Comparison of ENCODE assay signal across 23 cellular contexts in the genomic region with DNA sequence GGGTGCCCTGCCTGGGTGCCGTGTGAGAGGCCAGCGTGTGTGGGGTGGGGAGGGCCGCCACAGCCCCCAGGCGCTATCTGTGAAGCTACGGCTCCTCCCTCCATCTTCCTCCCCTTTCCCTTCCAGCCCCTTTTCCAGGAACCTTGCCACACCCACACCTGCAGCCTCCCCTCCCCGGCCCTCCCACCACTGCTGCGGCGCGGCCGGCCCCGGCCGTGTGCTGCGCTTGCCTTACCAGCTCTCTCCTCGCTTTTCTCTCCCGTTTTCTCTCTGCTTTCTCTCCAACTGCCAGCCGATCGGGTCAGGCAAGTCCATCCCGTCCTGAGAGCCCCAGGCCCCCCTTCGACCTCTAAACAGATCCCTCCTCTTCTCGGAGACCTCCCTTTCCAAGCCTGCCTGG. TPM values are rescaled to one million over a fixed set of nuclear protein-coding genes. Genes with fewer than 3 reads are reported as not detected.
DNase-seq lines count a peak whose midpoint lies in the region; ATAC-seq, FAIRE-seq and TF ChIP-seq lines count a peak whose summit lies in the region.
"Had no signal": no experiment of that assay in that cellular context is flagged by ENCODE, and none has a peak within 500 bp of the region (broad histone marks: within the 10 kb centered on the region; RNA-seq: fewer than 3 reads in every experiment).

No MANE protein-coding gene starts in this region.

- BruUV-seq in Calu3 (replicated peaks; lab: Mats Ljungman, UMichigan): no TSS peak

- H3K27me3 Mint-ChIP-seq in astrocyte (ENCODE audit: low read depth, unreplicated experiment) (no peaks in the 10 kb centered on the region), nephron (ENCODE audit: low read depth) (no peaks in the 10 kb centered on the region), Calu3 (ENCODE audit: unreplicated experiment) (no peaks in the 10 kb centered on the region)
- peaks cover 0 to 7% of the 10 kb centered on the region in 2 donors for H3K27me3 Mint-ChIP-seq in natural killer cell treated with Interleukin-12 subunit alpha and Interleukin-12 subunit beta and Interleukin-15 and Interleukin-18, amount 100 ng/mL, for 72 hours

- peaks cover 15% of the 10 kb centered on the region for H3K36me3 Mint-ChIP-seq in astrocyte (ENCODE audit: low read depth, unreplicated experiment)
- H3K36me3 Mint-ChIP-seq in nephron (ENCODE audit: low read depth): peaks cover 38% of the 10 kb centered on the region
- no peaks in the 10 kb centered on the region for H3K36me3 Mint-ChIP-seq in natural killer cell treated with Interleukin-12 subunit alpha and Interleukin-12 subunit beta and Interleukin-15 and Interleukin-18, amount 100 ng/mL, for 72 hours
- H3K36me3 Mint-ChIP-seq in Calu3 (ENCODE audit: insufficient read depth, unreplicated experiment): peaks cover 24% of the 10 kb centered on the region

- FAIRE-seq in astrocyte (lab: Jason Lieb, UNC): no peak
- FAIRE-seq: GM12891 had no signal

- H3K36me3 ChIP-seq in NT2/D1 (ENCODE audit: insufficient read depth, insufficient read length, low read length): peaks cover 80% of the 10 kb centered on the region
- peaks cover 14% of the 10 kb centered on the region for H3K36me3 ChIP-seq in astrocyte (ENCODE audit: insufficient read depth, low read length)
- H3K36me3 ChIP-seq in suprapubic skin: peaks cover 29% of the 10 kb centered on the region

- H3K9ac ChIP-seq in NT2/D1 (ENCODE audit: insufficient read length, low read depth) (peak overlapping the region; percentile 18), astrocyte (ENCODE audit: low read length) (no peak overlapping the region)
- H3K9ac ChIP-seq: BLaER1 had no signal

- H3K4me3 Mint-ChIP-seq in astrocyte (ENCODE audit: unreplicated experiment) (no peak overlapping the region), nephron (peak overlapping the region in 1 of 3 experiments; percentile 46), Calu3 (ENCODE audit: low read depth, unreplicated experiment) (no peak overlapping the region)
- no peak overlapping the region for H3K4me3 Mint-ChIP-seq in natural killer cell treated with Interleukin-12 subunit alpha and Interleukin-12 subunit beta and Interleukin-15 and Interleukin-18, amount 100 ng/mL, for 72 hours

- H3K27ac ChIP-seq in astrocyte (ENCODE audit: low read depth, low read length) (no peak overlapping the region), suprapubic skin (peak overlapping the region; percentile 20)
- H3K27ac ChIP-seq: BLaER1 had no signal

- no peak for TF ChIP-seq POLR2A in suprapubic skin (IDR thresholded peaks at IDR 0.05)

- H3K4me1 Mint-ChIP-seq in astrocyte (ENCODE audit: low read depth, unreplicated experiment): peaks cover 13% of the 10 kb centered on the region
- H3K4me1 Mint-ChIP-seq in nephron: peaks cover 22% of the 10 kb centered on the region
- peaks cover 10 to 15% of the 10 kb centered on the region in 2 donors for H3K4me1 Mint-ChIP-seq in natural killer cell treated with Interleukin-12 subunit alpha and Interleukin-12 subunit beta and Interleukin-15 and Interleukin-18, amount 100 ng/mL, for 72 hours (ENCODE audit: low read depth in 2 of 2)
- H3K4me1 Mint-ChIP-seq in Calu3 (ENCODE audit: low read depth, unreplicated experiment): no peaks in the 10 kb centered on the region

- peaks cover 3% of the 10 kb centered on the region for H3K79me2 ChIP-seq in astrocyte (ENCODE audit: insufficient read depth, low read length)

- no peak for ATAC-seq in natural killer cell treated with Interleukin-12 subunit alpha and Interleukin-12 subunit beta and Interleukin-15 and Interleukin-18, amount 100 ng/mL, for 72 hours

- peak overlapping the region; percentile 83 for H3K27ac Mint-ChIP-seq in astrocyte (ENCODE audit: unreplicated experiment)
- peak overlapping the region in 2 of 3 experiments; percentile 67 to 70 for H3K27ac Mint-ChIP-seq in nephron
- no peak overlapping the region for H3K27ac Mint-ChIP-seq in natural killer cell treated with Interleukin-12 subunit alpha and Interleukin-12 subunit beta and Interleukin-15 and Interleukin-18, amount 100 ng/mL, for 72 hours
- no peak overlapping the region for H3K27ac Mint-ChIP-seq in Calu3 (ENCODE audit: unreplicated experiment)
- H3K27ac Mint-ChIP-seq: CD4-positive, alpha-beta T cell had no signal

- H2AFZ ChIP-seq in astrocyte (ENCODE audit: low read depth, low read length): no peak overlapping the region

- H3K9me3 ChIP-seq in NT2/D1 (ENCODE audit: insufficient read depth, low read length): no peaks in the 10 kb centered on the region
- H3K9me3 ChIP-seq in astrocyte (ENCODE audit: insufficient read depth, low read depth, low read length): no peaks in the 10 kb centered on the region
- no peaks in the 10 kb centered on the region for H3K9me3 ChIP-seq in suprapubic skin
- H3K9me3 ChIP-seq: BLaER1 had no signal

- H3K4me2 ChIP-seq in astrocyte (ENCODE audit: low read length): no peak overlapping the region
- H3K4me2 ChIP-seq: BLaER1 had no signal

- H4K20me1 ChIP-seq in astrocyte (ENCODE audit: insufficient read depth, low read length): peaks cover 42% of the 10 kb centered on the region

- H3K27me3 ChIP-seq in NT2/D1 (ENCODE audit: insufficient read depth, insufficient read length) (no peaks in the 10 kb centered on the region), astrocyte (ENCODE audit: insufficient read depth, low read length) (no peaks in the 10 kb centered on the region), suprapubic skin (no peaks in the 10 kb centered on the region)

- H3K9me3 Mint-ChIP-seq in astrocyte (ENCODE audit: unreplicated experiment): no peaks in the 10 kb centered on the region
- H3K9me3 Mint-ChIP-seq in nephron: no peaks in the 10 kb centered on the region
- no peaks in the 10 kb centered on the region for H3K9me3 Mint-ChIP-seq in natural killer cell treated with Interleukin-12 subunit alpha and Interleukin-12 subunit beta and Interleukin-15 and Interleukin-18, amount 100 ng/mL, for 72 hours
- no peaks in the 10 kb centered on the region for H3K9me3 Mint-ChIP-seq in Calu3 (ENCODE audit: low read depth, unreplicated experiment)
- H3K9me3 Mint-ChIP-seq: CD4-positive, alpha-beta T cell had no signal

- no peak for TF ChIP-seq CTCF in astrocyte (IDR thresholded peaks at IDR 0.05; ENCODE audit: insufficient read depth, low read depth, low read length)
- TF ChIP-seq CTCF in nephron (IDR thresholded peaks at IDR 0.05; ENCODE audit: unreplicated experiment in 3 of 3): no peak
- TF ChIP-seq CTCF in suprapubic skin (IDR thresholded peaks at IDR 0.05): no peak
- no peak for TF ChIP-seq CTCF in Calu3 (IDR thresholded peaks at IDR 0.05; ENCODE audit: unreplicated experiment)

- 64% methylated on average over 20 of the region's 20 CpGs for WGBS in suprapubic skin

- CTCF ChIA-PET in Calu3 (lab: Charles Lee): no interaction called here

- H3K4me1 ChIP-seq in NT2/D1 (ENCODE audit: insufficient read depth, insufficient read length) (peaks cover 14% of the 10 kb centered on the region), astrocyte (ENCODE audit: insufficient read depth, low read length) (peaks cover 10% of the 10 kb centered on the region), suprapubic skin (peaks cover 46% of the 10 kb centered on the region)

- intact Hi-C loops in Calu3 (cut with micrococcal nuclease; ENCODE audit: unreplicated experiment): no loop called here

- DNase-seq in NT2/D1 (ENCODE audit: low read depth, low spot score): no peak
- no peak for DNase-seq in astrocyte (ENCODE audit: low read depth)
- DNase-seq in suprapubic skin (ENCODE audit: low spot score in 2 of 2): no peak
- DNase-seq in natural killer cell treated with Interleukin-12 subunit alpha and Interleukin-12 subunit beta and Interleukin-15 and Interleukin-18, amount 100 ng/mL, for 72 hours (ENCODE audit: low spot score): no peak
- DNase-seq in Calu3: no peak
- no peak for DNase-seq in A172 (ENCODE audit: low spot score)
- DNase-seq: ACHN; CD4-positive, alpha-beta T cell; COR-L47; DND-41; GOT3; KG1; NCI-H1092; NCI-H146; NCI-H2029; NCI-H2171; NCI-H345; NCI-H524; NCI-H82; SHP77 had no signal

- no peak for TF ChIP-seq EP300 in suprapubic skin (IDR thresholded peaks at IDR 0.05)

- H3K4me3 ChIP-seq in NT2/D1 (ENCODE audit: insufficient read length, low read depth) (no peak overlapping the region), astrocyte (ENCODE audit: insufficient read depth, low read depth, low read length) (no peak overlapping the region), suprapubic skin (no peak overlapping the region)
- H3K4me3 ChIP-seq: BLaER1 had no signal

RNA-seq across cellular contexts. Expression of a gene that starts 21.4 kb away (rescaled TPM):
- 105 and 117 TPM in 2 replicates for total RNA-seq in astrocyte
- total RNA-seq in suprapubic skin: 100 to 1,000 TPM in 2 of 4 donors, 10 to 100 TPM in 2; 83.5 to 131 (median 99.0) TPM
- 10 to 100 TPM; 66.8 to 68.9 TPM for total RNA-seq in natural killer cell treated with Interleukin-12 subunit alpha and Interleukin-12 subunit beta and Interleukin-15 and Interleukin-18, amount 100 ng/mL, for 72 hours
- 69.6 and 77.2 TPM in 2 replicates for total RNA-seq in Calu3 (2022)
- total RNA-seq in A172 (2014; rRNA removed; shearing (Covaris generic)): 118 and 155 TPM in 2 replicates

RNA-seq across cellular contexts. Expression of a gene that starts 21.7 kb away (rescaled TPM):
- total RNA-seq in astrocyte: 29.2 and 30.8 TPM in 2 replicates
- total RNA-seq in suprapubic skin: 10 to 100 TPM; 21.1 to 35.3 (median 22.2) TPM
- 10 to 100 TPM in 1 of 2 donors, 1 to 10 TPM in 1; 7.5 to 20.4 TPM for total RNA-seq in natural killer cell treated with Interleukin-12 subunit alpha and Interleukin-12 subunit beta and Interleukin-15 and Interleukin-18, amount 100 ng/mL, for 72 hours
- total RNA-seq in Calu3 (2022): 9.6 and 9.7 TPM in 2 replicates
- total RNA-seq in A172 (2014; rRNA removed; shearing (Covaris generic)): 110 and 118 TPM in 2 replicates

RNA-seq across cellular contexts. Expression of a gene that starts 51.2 kb away (rescaled TPM):
- total RNA-seq in astrocyte (29.7 and 37.6 TPM in 2 replicates), suprapubic skin (10 to 100 TPM in 2 of 4 donors, 1 to 10 TPM in 2; 4.3 to 18.9 (median 10.1) TPM), Calu3 (2022) (30.8 and 40.0 TPM in 2 replicates)
- 1 to 10 TPM in 1 of 2 donors, under 1 TPM in 1; 0.52 to 1.1 TPM for total RNA-seq in natural killer cell treated with Interleukin-12 subunit alpha and Interleukin-12 subunit beta and Interleukin-15 and Interleukin-18, amount 100 ng/mL, for 72 hours
- total RNA-seq in A172 (2014; rRNA removed; shearing (Covaris generic)): 16.7 and 20.6 TPM in 2 replicates

Comparison
In these comparisons a context has a peak if more than half of its experiments do, and no peak if none do; other contexts are left out.
1. H3K27ac Mint-ChIP-seq: peak in astrocyte (single experiment) and nephron (2 of 3); none in natural killer cell treated with Interleukin-12 subunit alpha and Interleukin-12 subunit beta and Interleukin-15 and Interleukin-18, amount 100 ng/mL, for 72 hours (0 of 2) and Calu3 (single experiment).